9 cellular contexts compared by ENCODE assay signal in genomic region chr13:79382545-79383275, GRCh38. TPM values are rescaled to one million over a fixed set of nuclear protein-coding genes. Genes with fewer than 3 reads are reported as not detected.
DNase-seq lines count a peak whose midpoint lies in the region; ATAC-seq and TF ChIP-seq lines count a peak whose summit lies in the region.
"Had no signal": no experiment of that assay in that cellular context is flagged by ENCODE, and none has a peak within 500 bp of the region (broad histone marks: within the 10 kb centered on the region; RNA-seq: fewer than 3 reads in every experiment).

No MANE protein-coding gene starts in this region.

- H3K27ac ChIP-seq in caudate nucleus (ENCODE audit: low read depth, low read length), result peak overlapping the region; percentile 11

- intact Hi-C loops in Right ventricle myocardium inferior (cut with DNase I), result no loop called here

- DNase-seq in caudate nucleus (lab: John Stamatoyannopoulos, UW), result no peak
- no peak for DNase-seq in Right ventricle myocardium inferior (ENCODE audit: missing footprints)
- no peak for DNase-seq in stimulated activated CD4-positive, alpha-beta T cell treated with anti-CD3 and anti-CD28 coated beads, Interleukin-12 subunit alpha, Interleukin-12 subunit beta, amount 100 ng/mL, for 4 hours
- DNase-seq: islet precursor cell had no signal

- peak; percentile 62 for ATAC-seq in GM18498 (IDR thresholded peaks at IDR 0.05; ENCODE audit: unreplicated experiment)
- ATAC-seq in GM21526 (IDR thresholded peaks at IDR 0.05; ENCODE audit: low FRiP score, unreplicated experiment), result peak; percentile 45
- ATAC-seq in HG03571 (IDR thresholded peaks at IDR 0.05; ENCODE audit: unreplicated experiment), result peak; percentile 50
- no peak for ATAC-seq in Right ventricle myocardium inferior
- no peak for ATAC-seq in SK-N-SH treated with all-trans-retinoic acid at 6 μM for 48 hours
- ATAC-seq in HG03039 (IDR thresholded peaks at IDR 0.05; ENCODE audit: unreplicated experiment), result no peak

TF ChIP-seq in SK-N-SH treated with all-trans-retinoic acid at 6 μM for 48 hours, 23 proteins besides CTCF, POLR2A, EP300 and RAD21:
- no peak for TF ChIP-seq ZNF70 (CRISPR knock-in tag; IDR thresholded peaks at IDR 0.05)
- TF ChIP-seq ZC3H10 (CRISPR knock-in tag; IDR thresholded peaks at IDR 0.05), result no peak
- TF ChIP-seq POU6F1 (CRISPR knock-in tag; IDR thresholded peaks at IDR 0.05; ENCODE audit: borderline replicate concordance, low read depth), result no peak
- no peak for TF ChIP-seq ESRRG (CRISPR knock-in tag; IDR thresholded peaks at IDR 0.05)
- no peak for TF ChIP-seq ISL1 (CRISPR knock-in tag; IDR thresholded peaks at IDR 0.05)
- no peak for TF ChIP-seq ZNF565 (CRISPR knock-in tag; conservative IDR thresholded peaks at IDR 0.05; ENCODE audit: low read depth)
- TF ChIP-seq TCF4 (CRISPR knock-in tag; IDR thresholded peaks at IDR 0.05; ENCODE audit: borderline replicate concordance), result no peak
- no peak for TF ChIP-seq ZFP3 (CRISPR knock-in tag; IDR thresholded peaks at IDR 0.05)
TF ChIP-seq in SK-N-SH treated with all-trans-retinoic acid at 6 μM for 48 hours: peak in this region for 0.

RNA-seq across cellular contexts. Expression of gene RBM26, which starts 23.3 kb away (rescaled TPM):
- total RNA-seq in Right ventricle myocardium inferior, result 19.2 TPM

Comparison
In these comparisons a context has a peak if more than half of its experiments do, and no peak if none do; other contexts are left out.
1. ATAC-seq: peak in GM18498 (single experiment), GM21526 (single experiment) and HG03571 (single experiment); none in Right ventricle myocardium inferior (single experiment), SK-N-SH treated with all-trans-retinoic acid at 6 μM for 48 hours (single experiment) and HG03039 (single experiment).